In genomic region chr12:46110928-46111699, GRCh38 we compare ENCODE assay signal across 15 cellular contexts.
DNase-seq lines count a peak whose midpoint lies in the region; ATAC-seq, FAIRE-seq and TF ChIP-seq lines count a peak whose summit lies in the region.
"Had no signal": no experiment of that assay in that cellular context is flagged by ENCODE, and none has a peak within 500 bp of the region (broad histone marks: within the 10 kb centered on the region; RNA-seq: fewer than 3 reads in every experiment).

No MANE protein-coding gene starts in this region.

- 0% methylated on average over 1 of the region's 1 CpG for WGBS in HepG2 (ENCODE audit: low lambda C conversion rate)

- H4K20me1 ChIP-seq in HepG2 (ENCODE audit: insufficient read depth, low read length) (no peaks in the 10 kb centered on the region), Karpas-422 (ENCODE audit: insufficient read depth, low read depth, low read length) (no peaks in the 10 kb centered on the region)

- H3K4me3 ChIP-seq in GM12864 (ENCODE audit: low read depth, low read length) (no peak overlapping the region), HepG2 (replicated peaks in 1 of 3; ENCODE audit: insufficient read depth in 1 of 3, low read depth in 2 of 3, low read length in 3 of 3) (no peak overlapping the region), Karpas-422 (ENCODE audit: low read length) (no peak overlapping the region)
- H3K4me3 ChIP-seq: dorsolateral prefrontal cortex, heart right ventricle, lung, ovary had no signal

- H3K9me2 ChIP-seq in Karpas-422 (replicated peaks; ENCODE audit: insufficient read depth, low read length): no peaks in the 10 kb centered on the region

- no peaks in the 10 kb centered on the region for H3K36me3 ChIP-seq in HepG2 (replicated peaks in 1 of 2; ENCODE audit: control insufficient read depth in 1 of 2, insufficient read depth in 2 of 2, low read length in 2 of 2)
- H3K36me3 ChIP-seq in Karpas-422 (ENCODE audit: insufficient read depth, low read length): no peaks in the 10 kb centered on the region
- H3K36me3 ChIP-seq: heart right ventricle, ovary had no signal

- TF ChIP-seq CTCF in GM12864 (IDR thresholded peaks at IDR 0.05; ENCODE audit: low read depth, low read length, missing control alignments) (peak; percentile 37), HepG2 (CRISPR knock-in tag; IDR thresholded peaks at IDR 0.05) (peak; percentile 23; the same call in 1 of the 2 replicates)

- no peak for TF ChIP-seq POLR2A in HepG2 (IDR thresholded peaks at IDR 0.05; ENCODE audit: insufficient read depth in 1 of 2, low read depth in 2 of 2, low read length in 2 of 2)

- H3K9ac ChIP-seq in HepG2 (ENCODE audit: insufficient read depth, low read depth, low read length) (no peak overlapping the region), Karpas-422 (ENCODE audit: low read length) (no peak overlapping the region)

- no peaks in the 10 kb centered on the region for H3K79me2 ChIP-seq in HepG2 (ENCODE audit: insufficient read depth, low read length)
- H3K79me2 ChIP-seq in Karpas-422 (ENCODE audit: low read length): no peaks in the 10 kb centered on the region

- H2AFZ ChIP-seq in HepG2 (ENCODE audit: low read length): no peak overlapping the region
- no peak overlapping the region for H2AFZ ChIP-seq in Karpas-422 (ENCODE audit: low read length)

- TF ChIP-seq EP300 in HepG2 (IDR thresholded peaks at IDR 0.05; ENCODE audit: low read depth in 2 of 2, low read length in 2 of 2) (no peak), HepG2 (CRISPR knock-in tag; IDR thresholded peaks at IDR 0.05; ENCODE audit: borderline replicate concordance) (no peak)

- no peak overlapping the region for H3K4me2 ChIP-seq in HepG2 (ENCODE audit: low read depth, low read length)
- no peak overlapping the region for H3K4me2 ChIP-seq in Karpas-422 (ENCODE audit: low read depth, low read length, poor library complexity, severe bottlenecking)

- DNase-seq in GM12864 (ENCODE audit: low read depth): no peak
- peak; percentile 83 for DNase-seq in SK-MEL-5 (ENCODE audit: low read depth, low spot score)
- peak; percentile 60 for DNase-seq in HepG2 (ENCODE audit: low spot score)
- no peak for DNase-seq in iPS-NIHi7 (ENCODE audit: extremely low spot score)
- no peak for DNase-seq in Karpas-422
- no peak for DNase-seq in SK-N-DZ (ENCODE audit: low spot score)
- DNase-seq: activated naive CD8-positive, alpha-beta T cell treated with anti-CD3 and anti-CD28 coated beads, Interleukin-2, amount 50 U/mL, for 24 hours; dorsolateral prefrontal cortex; heart right ventricle; NCI-H187 treated with DMSO at 0.1 percent for 48 hours; ovary had no signal

- in situ Hi-C loops in SK-MEL-5 (cut with HindIII; ENCODE audit: low pct_unique_long_range_greater_than_20kb, low sequenced_read_pairs): no loop called here
- in situ Hi-C loops in HepG2 (cut with HindIII; ENCODE audit: extremely low pct_ligation_motif_present, low pct_unique_long_range_greater_than_20kb): no loop called here

- no peak overlapping the region for H3K27ac ChIP-seq in HepG2 (ENCODE audit: extremely low read length, insufficient read depth, low read length)
- no peak overlapping the region for H3K27ac ChIP-seq in Karpas-422 (ENCODE audit: low read length)
- H3K27ac ChIP-seq: dorsolateral prefrontal cortex, heart right ventricle, ovary had no signal

- FAIRE-seq in HepG2 (lab: Jason Lieb, UNC): no peak
- FAIRE-seq: TTC549 had no signal

- H3K27me3 ChIP-seq in HepG2 (ENCODE audit: control insufficient read depth in 1 of 2, insufficient read depth in 2 of 2, low read length in 2 of 2) (no peaks in the 10 kb centered on the region), Karpas-422 (ENCODE audit: low read length) (no peaks in the 10 kb centered on the region)
- H3K27me3 ChIP-seq: heart right ventricle, ovary had no signal

- peak; percentile 35 for ATAC-seq in HG02610 (IDR thresholded peaks at IDR 0.05; ENCODE audit: unreplicated experiment)
- peak; percentile 87 for ATAC-seq in HepG2
- ATAC-seq in GM18502 (IDR thresholded peaks at IDR 0.05; ENCODE audit: poor library complexity, unreplicated experiment): no peak
- ATAC-seq: activated naive CD8-positive, alpha-beta T cell treated with anti-CD3 and anti-CD28 coated beads, Interleukin-2, amount 50 U/mL, for 24 hours had no signal

- H3K9me3 ChIP-seq in HepG2 (ENCODE audit: low read length) (0 out of 2 replicates have a peak, but pooled peaks cover 9% of the 10 kb centered on the region), Karpas-422 (ENCODE audit: low read length) (no peaks in the 10 kb centered on the region)
- H3K9me3 ChIP-seq: ovary had no signal

- intact Hi-C loops in HepG2 (cut with micrococcal nuclease; ENCODE audit: unreplicated experiment): no loop called here

- peaks cover 18% of the 10 kb centered on the region for H3K4me1 ChIP-seq in HepG2 (ENCODE audit: insufficient read depth, low read length)
- peaks cover 41% of the 10 kb centered on the region for H3K4me1 ChIP-seq in Karpas-422 (ENCODE audit: low read length)

- TF ChIP-seq RAD21 in HepG2 (CRISPR knock-in tag; IDR thresholded peaks at IDR 0.05): no peak

- no TSS peak for BruUV-seq in HepG2 (replicated peaks; lab: Mats Ljungman, UMichigan)

- POLR2A ChIA-PET in HepG2 (lab: Yijun Ruan, JAX): no interaction called here

- CTCF ChIA-PET in HepG2 (lab: Yijun Ruan, JAX; ENCODE audit: low intra/inter-chr PET ratio, low total read pairs): no interaction called here

TF ChIP-seq in HepG2, 621 proteins besides CTCF, POLR2A, EP300 and RAD21 (continues in another document):
- no peak for TF ChIP-seq GZF1 (CRISPR knock-in tag; IDR thresholded peaks at IDR 0.05)
- no peak for TF ChIP-seq FOXA1 (IDR thresholded peaks at IDR 0.05)
- TF ChIP-seq FOXA1 (CRISPR knock-in tag; IDR thresholded peaks at IDR 0.05): no peak
- no peak for TF ChIP-seq PREB (CRISPR knock-in tag; IDR thresholded peaks at IDR 0.05)
- TF ChIP-seq NPAS2 (CRISPR knock-in tag; IDR thresholded peaks at IDR 0.05; ENCODE audit: borderline replicate concordance): no peak
- no peak for TF ChIP-seq ZFP91 (CRISPR knock-in tag; IDR thresholded peaks at IDR 0.05; ENCODE audit: borderline replicate concordance)
- no peak for TF ChIP-seq ZNF891 (CRISPR knock-in tag; IDR thresholded peaks at IDR 0.05)
- TF ChIP-seq RARA (CRISPR knock-in tag; IDR thresholded peaks at IDR 0.05): 0 out of 2 replicates have a peak, but pooled peaks have one; percentile 10
- TF ChIP-seq, protein P1, sequence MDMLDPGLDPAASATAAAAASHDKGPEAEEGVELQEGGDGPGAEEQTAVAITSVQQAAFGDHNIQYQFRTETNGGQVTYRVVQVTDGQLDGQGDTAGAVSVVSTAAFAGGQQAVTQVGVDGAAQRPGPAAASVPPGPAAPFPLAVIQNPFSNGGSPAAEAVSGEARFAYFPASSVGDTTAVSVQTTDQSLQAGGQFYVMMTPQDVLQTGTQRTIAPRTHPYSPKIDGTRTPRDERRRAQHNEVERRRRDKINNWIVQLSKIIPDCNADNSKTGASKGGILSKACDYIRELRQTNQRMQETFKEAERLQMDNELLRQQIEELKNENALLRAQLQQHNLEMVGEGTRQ (IDR thresholded peaks at IDR 0.05; ENCODE audit: low read depth, low read length): no peak
- TF ChIP-seq, protein P1 (CRISPR knock-in tag; IDR thresholded peaks at IDR 0.05; ENCODE audit: borderline replicate concordance): no peak
- TF ChIP-seq, protein P2, sequence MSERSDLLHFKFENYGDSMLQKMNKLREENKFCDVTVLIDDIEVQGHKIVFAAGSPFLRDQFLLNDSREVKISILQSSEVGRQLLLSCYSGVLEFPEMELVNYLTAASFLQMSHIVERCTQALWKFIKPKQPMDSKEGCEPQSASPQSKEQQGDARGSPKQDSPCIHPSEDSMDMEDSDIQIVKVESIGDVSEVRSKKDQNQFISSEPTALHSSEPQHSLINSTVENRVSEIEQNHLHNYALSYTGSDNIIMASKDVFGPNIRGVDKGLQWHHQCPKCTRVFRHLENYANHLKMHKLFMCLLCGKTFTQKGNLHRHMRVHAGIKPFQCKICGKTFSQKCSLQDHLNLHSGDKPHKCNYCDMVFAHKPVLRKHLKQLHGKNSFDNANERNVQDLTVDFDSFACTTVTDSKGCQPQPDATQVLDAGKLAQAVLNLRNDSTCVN (CRISPR knock-in tag; IDR thresholded peaks at IDR 0.05; ENCODE audit: borderline replicate concordance): no peak

Comparison
In these comparisons a context has a peak if more than half of its experiments do, and no peak if none do; other contexts are left out.
1. DNase-seq: peak in SK-MEL-5 (single experiment) and HepG2 (single experiment); none in GM12864 (single experiment), iPS-NIHi7 (single experiment), Karpas-422 (single experiment) and SK-N-DZ (single experiment).